In genomic region chr13:99585609-99586008, GRCh38 we compare ENCODE assay signal across 18 cellular contexts. TPM values are rescaled to one million over a fixed set of nuclear protein-coding genes. Genes with fewer than 3 reads are reported as not detected.
DNase-seq lines count a peak whose midpoint lies in the region; ATAC-seq and TF ChIP-seq lines count a peak whose summit lies in the region.
"Had no signal": no experiment of that assay in that cellular context is flagged by ENCODE, and none has a peak within 500 bp of the region (broad histone marks: within the 10 kb centered on the region; RNA-seq: fewer than 3 reads in every experiment).

No MANE protein-coding gene starts in this region.

- DNase-seq in EH (ENCODE audit: low read depth): peak; percentile 32
- peak; percentile 10 to 49 for DNase-seq in cardiac fibroblast (ENCODE audit: low read depth in 2 of 2)
- DNase-seq in fibroblast of pulmonary artery (ENCODE audit: low read depth): peak; percentile 27
- DNase-seq in tibial artery: no peak
- DNase-seq in colonic mucosa: no peak
- no peak for DNase-seq in DMS 273 (lab: John Stamatoyannopoulos, UW; ENCODE audit: unreplicated experiment)
- no peak for DNase-seq in vagina (ENCODE audit: extremely low spot score in 2 of 2)
- DNase-seq: HCEC 1CT, IMR-90, KG1, MG63, NCI-H1105 treated with DMSO at 0.1 percent for 48 hours, NCI-H2029, NCI-H526 treated with DMSO at 0.1 percent for 48 hours, Right ventricle myocardium superior, RPMI8226 had no signal

- no peak for ATAC-seq in GM19324 (IDR thresholded peaks at IDR 0.05; ENCODE audit: low FRiP score, unreplicated experiment)
- ATAC-seq: A549 had no signal

- H3K4me3 ChIP-seq in cardiac fibroblast (replicated peaks in 1 of 2; ENCODE audit: low read depth in 2 of 2, low read length in 2 of 2) (no peak overlapping the region), fibroblast of pulmonary artery (replicated peaks; ENCODE audit: low read depth, low read length) (no peak overlapping the region), tibial artery (peak overlapping the region in 1 of 2 donors; percentile 15), colonic mucosa (no peak overlapping the region), vagina (no peak overlapping the region)
- H3K4me3 ChIP-seq: A549, MG63 had no signal

- no peak overlapping the region for H3K9ac ChIP-seq in colonic mucosa (ENCODE audit: low read depth in 2 of 2, low read length in 2 of 2)

- intact Hi-C loops in tibial artery (cut with DNase I; ENCODE audit: low total_unique reads): no loop called here
- intact Hi-C loops in colonic mucosa (cut with DNase I): no loop called here
- intact Hi-C loops in vagina (cut with DNase I): no loop called here

- H3K27me3 ChIP-seq in tibial artery (no peaks in the 10 kb centered on the region), colonic mucosa (no peaks in the 10 kb centered on the region), vagina (no peaks in the 10 kb centered on the region)
- H3K27me3 ChIP-seq: MG63 had no signal

- TF ChIP-seq CTCF in cardiac fibroblast (IDR thresholded peaks at IDR 0.05; ENCODE audit: low read depth, low read length) (no peak), fibroblast of pulmonary artery (IDR thresholded peaks at IDR 0.05; ENCODE audit: low read length, missing control alignments) (no peak), tibial artery (IDR thresholded peaks at IDR 0.05) (no peak), colonic mucosa (IDR thresholded peaks at IDR 0.05) (no peak), vagina (IDR thresholded peaks at IDR 0.05) (no peak)

- H3K9me3 ChIP-seq in tibial artery (no peaks in the 10 kb centered on the region), colonic mucosa (no peaks in the 10 kb centered on the region), vagina (no peaks in the 10 kb centered on the region)
- H3K9me3 ChIP-seq: A549, MG63 had no signal

- no peak for TF ChIP-seq POLR2A in vagina (IDR thresholded peaks at IDR 0.05)

- peak overlapping the region; percentile 33 to 53 for H3K27ac ChIP-seq in tibial artery
- no peak overlapping the region for H3K27ac ChIP-seq in colonic mucosa
- no peak overlapping the region for H3K27ac ChIP-seq in vagina
- H3K27ac ChIP-seq: A549 had no signal

- H3K36me3 ChIP-seq in tibial artery: no peaks in the 10 kb centered on the region
- H3K36me3 ChIP-seq in colonic mucosa: no peaks in the 10 kb centered on the region
- no peaks in the 10 kb centered on the region for H3K36me3 ChIP-seq in vagina
- H3K36me3 ChIP-seq: MG63 had no signal

- H3K4me1 ChIP-seq in tibial artery: peaks cover 0 to 27% (median 10%) of the 10 kb centered on the region in 4 donors
- H3K4me1 ChIP-seq in colonic mucosa: no peaks in the 10 kb centered on the region
- H3K4me1 ChIP-seq in vagina: peaks cover 7% of the 10 kb centered on the region
- H3K4me1 ChIP-seq: A549 had no signal

RNA-seq across cellular contexts. Expression of gene CLYBL, which starts 20.9 kb away (rescaled TPM):
- total RNA-seq in colonic mucosa: 10 to 100 TPM; 12.9 to 34.7 TPM
- 8.8 TPM for total RNA-seq in vagina

Comparison
In these comparisons a context has a peak if more than half of its experiments do, and no peak if none do; other contexts are left out.
1. DNase-seq: peak in EH (single experiment), cardiac fibroblast (2 of 2) and fibroblast of pulmonary artery (single experiment); none in tibial artery (0 of 2), colonic mucosa (single experiment), DMS 273 (single experiment) and vagina (0 of 2).
2. H3K27ac ChIP-seq: peak in tibial artery (2 of 2); none in colonic mucosa (single experiment) and vagina (single experiment).